27 cellular contexts compared by ENCODE assay signal in the genomic region with DNA sequence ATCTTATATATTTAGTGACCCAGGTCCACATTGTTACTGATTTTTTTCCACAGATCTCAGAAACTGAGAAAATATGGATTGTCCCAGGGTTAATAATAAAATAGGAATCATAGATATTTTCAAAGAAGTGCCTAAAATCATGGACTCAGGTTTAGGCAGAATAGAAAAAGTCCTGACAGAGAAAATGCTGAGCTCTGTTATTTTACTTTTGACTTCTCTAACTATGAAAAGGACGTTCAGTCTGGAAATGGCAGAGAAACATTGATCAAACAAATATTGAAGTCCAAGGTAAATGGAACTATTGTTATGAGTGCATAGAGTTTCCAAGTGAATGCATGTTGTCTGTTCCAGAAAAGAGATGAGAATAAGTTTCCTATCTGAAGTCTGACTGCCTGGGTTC.
DNase-seq lines count a peak whose midpoint lies in the region; ATAC-seq, FAIRE-seq and TF ChIP-seq lines count a peak whose summit lies in the region.
"Had no signal": no experiment of that assay in that cellular context is flagged by ENCODE, and none has a peak within 500 bp of the region (broad histone marks: within the 10 kb centered on the region; RNA-seq: fewer than 3 reads in every experiment).

No MANE protein-coding gene starts in this region.

- no peaks in the 10 kb centered on the region for H3K27me3 Mint-ChIP-seq in neural crest cell (ENCODE audit: low read depth)
- H3K27me3 Mint-ChIP-seq: CD4-positive, alpha-beta memory T cell; CD4-positive, CD25-positive, alpha-beta regulatory T cell had no signal

- no TSS peak for BruUV-seq in HepG2 (replicated peaks; lab: Mats Ljungman, UMichigan)
- BruUV-seq in K562 (replicated peaks; lab: Mats Ljungman, UMichigan): no TSS peak

- CTCF ChIA-PET in HepG2 (lab: Yijun Ruan, JAX; ENCODE audit: low intra/inter-chr PET ratio, low total read pairs): no interaction called here
- CTCF ChIA-PET in K562 (lab: Yijun Ruan, JAX; ENCODE audit: low intra/inter-chr PET ratio): no interaction called here

- H4K20me1 ChIP-seq in HepG2 (ENCODE audit: insufficient read depth, low read length) (no peaks in the 10 kb centered on the region), K562 (replicated peaks; ENCODE audit: control insufficient read depth, insufficient read depth, low read length) (no peaks in the 10 kb centered on the region)
- H4K20me1 ChIP-seq: BLaER1 had no signal

- H3K79me2 ChIP-seq in HepG2 (ENCODE audit: insufficient read depth, low read length) (no peaks in the 10 kb centered on the region), K562 (ENCODE audit: control insufficient read depth, insufficient read depth, low read length) (no peaks in the 10 kb centered on the region)

- H2AFZ ChIP-seq in HepG2 (ENCODE audit: low read length) (no peak overlapping the region), K562 (ENCODE audit: low read depth, low read length) (no peak overlapping the region)

- in situ Hi-C loops in HepG2 (cut with HindIII; ENCODE audit: extremely low pct_ligation_motif_present, low pct_unique_long_range_greater_than_20kb): no loop called here
- in situ Hi-C loops in K562 (cut with MboI): no loop called here

- whole genome bisulfite sequencing in HepG2 (ENCODE audit: low lambda C conversion rate): 14% methylated on average over 1 of the region's 1 CpG
- WGBS in right lobe of liver (ENCODE audit: insufficient coverage, low coverage, low lambda C conversion rate, missing lambda C conversion rate): 22% methylated on average over 1 of the region's 1 CpG
- WGBS in K562 (ENCODE audit: insufficient coverage, low coverage, missing lambda C conversion rate): 14% methylated on average over 1 of the region's 1 CpG

- H3K9ac ChIP-seq in HepG2 (ENCODE audit: insufficient read depth, low read depth, low read length): no peak overlapping the region
- no peak overlapping the region for H3K9ac ChIP-seq in K562 (ENCODE audit: insufficient read depth in 1 of 2, low read depth in 2 of 2, low read length in 2 of 2)
- H3K9ac ChIP-seq: BLaER1 had no signal

- H3K36me3 Mint-ChIP-seq in neural crest cell (ENCODE audit: low read depth): no peaks in the 10 kb centered on the region
- H3K36me3 Mint-ChIP-seq: CD14-positive monocyte; CD4-positive, alpha-beta memory T cell; CD4-positive, CD25-positive, alpha-beta regulatory T cell; CD8-positive, alpha-beta memory T cell had no signal

- no peaks in the 10 kb centered on the region for H3K9me3 Mint-ChIP-seq in neural crest cell
- H3K9me3 Mint-ChIP-seq: CD4-positive, alpha-beta memory T cell had no signal

- FAIRE-seq in HepG2 (lab: Jason Lieb, UNC) (no peak), K562 (lab: Jason Lieb, UNC) (no peak)
- FAIRE-seq: GM12878, GM12892, GM18507 had no signal

- ATAC-seq in HepG2 (no peak), right lobe of liver (no peak), K562 (no peak)
- ATAC-seq: GM12878 had no signal

- H3K36me3 ChIP-seq in HepG2 (replicated peaks in 1 of 2; ENCODE audit: control insufficient read depth in 1 of 2, insufficient read depth in 2 of 2, low read length in 2 of 2) (no peaks in the 10 kb centered on the region), right lobe of liver (no peaks in the 10 kb centered on the region), K562 (ENCODE audit: control insufficient read depth, insufficient read depth, low read length) (no peaks in the 10 kb centered on the region)
- H3K36me3 ChIP-seq: BE2C, BLaER1 had no signal

- TF ChIP-seq POLR2A in HepG2 (IDR thresholded peaks at IDR 0.05; ENCODE audit: insufficient read depth in 1 of 2, low read depth in 2 of 2, low read length in 2 of 2) (no peak), right lobe of liver (IDR thresholded peaks at IDR 0.05) (no peak), K562 (conservative IDR thresholded peaks at IDR 0.05) (no peak)

- no peak overlapping the region for H3K4me3 ChIP-seq in HepG2 (replicated peaks in 1 of 3; ENCODE audit: insufficient read depth in 1 of 3, low read depth in 2 of 3, low read length in 3 of 3)
- no peak overlapping the region for H3K4me3 ChIP-seq in right lobe of liver
- no peak overlapping the region for H3K4me3 ChIP-seq in K562
- H3K4me3 ChIP-seq: BLaER1, GM12878 had no signal

- H3K27ac ChIP-seq in HepG2 (ENCODE audit: extremely low read length, insufficient read depth, low read length) (no peak overlapping the region), right lobe of liver (no peak overlapping the region), K562 (ENCODE audit: extremely low read depth, low read depth, low read length) (no peak overlapping the region)
- H3K27ac ChIP-seq: 22Rv1, BLaER1 had no signal

- POLR2A ChIA-PET in HepG2 (lab: Yijun Ruan, JAX): no interaction called here
- POLR2A ChIA-PET in K562 (lab: Yijun Ruan, JAX): interaction anchor here (1.3 kb wide), 1 partner anchor 11 kb away, joined by 3 read pairs; no protein-coding TSS in a partner anchor

- H3K4me2 ChIP-seq in HepG2 (ENCODE audit: low read depth, low read length) (no peak overlapping the region), K562 (ENCODE audit: insufficient read depth, low read length) (no peak overlapping the region)
- H3K4me2 ChIP-seq: BLaER1 had no signal

- intact Hi-C loops in HepG2 (cut with micrococcal nuclease; ENCODE audit: unreplicated experiment): no loop called here
- intact Hi-C loops in right lobe of liver (cut with DNase I): no loop called here
- intact Hi-C loops in K562 (cut with micrococcal nuclease): loop anchor here (5.0 kb wide), 1 partner anchor 170 kb away; the partner anchor contains the start of gene ANKRD50

- H3K4me1 ChIP-seq in HepG2 (ENCODE audit: insufficient read depth, low read length) (peaks cover 26% of the 10 kb centered on the region), right lobe of liver (no peaks in the 10 kb centered on the region), K562 (replicated peaks in 1 of 2; ENCODE audit: control insufficient read depth in 2 of 2, insufficient read depth in 2 of 2, low read length in 2 of 2) (no peaks in the 10 kb centered on the region)
- H3K4me1 ChIP-seq: BE2C, BLaER1 had no signal

- H3K9me1 ChIP-seq in K562 (ENCODE audit: control insufficient read depth, insufficient read depth, low read length): no peaks in the 10 kb centered on the region

- H3K4me3 Mint-ChIP-seq in neural crest cell: no peak overlapping the region
- H3K4me3 Mint-ChIP-seq: CD14-positive monocyte; CD4-positive, alpha-beta memory T cell; CD4-positive, CD25-positive, alpha-beta regulatory T cell; CD8-positive, alpha-beta memory T cell had no signal

- TF ChIP-seq RAD21 in HepG2 (CRISPR knock-in tag; IDR thresholded peaks at IDR 0.05) (no peak), K562 (CRISPR knock-in tag; conservative IDR thresholded peaks at IDR 0.05 in 1 of 2, IDR thresholded peaks at IDR 0.05 in 1 of 2) (no peak)

- H3K27me3 ChIP-seq in HepG2 (ENCODE audit: control insufficient read depth in 1 of 2, insufficient read depth in 2 of 2, low read length in 2 of 2) (no peaks in the 10 kb centered on the region), right lobe of liver (no peaks in the 10 kb centered on the region), K562 (ENCODE audit: control insufficient read depth in 2 of 2, insufficient read depth in 2 of 2, low read length in 2 of 2) (no peaks in the 10 kb centered on the region)
- H3K27me3 ChIP-seq: BE2C, BLaER1 had no signal

- H3K4me1 Mint-ChIP-seq in neural crest cell: peaks cover 5% of the 10 kb centered on the region
- H3K4me1 Mint-ChIP-seq: CD14-positive monocyte; CD4-positive, alpha-beta memory T cell; CD4-positive, CD25-positive, alpha-beta regulatory T cell; CD8-positive, alpha-beta memory T cell had no signal

- DNase-seq in HepG2 (ENCODE audit: low spot score) (no peak), right lobe of liver (no peak), K562 (ENCODE audit: extremely low read depth in 1 of 4, low spot score in 3 of 4) (no peak), neural crest cell (ENCODE audit: low read depth, low spot score) (no peak), midbrain (lab: John Stamatoyannopoulos, UW) (no peak)
- no peak for DNase-seq in activated naive CD4-positive, alpha-beta T cell treated with anti-CD3 and anti-CD28 coated beads, Interleukin-2, amount 50 U/mL, for 16 hours
- DNase-seq in stimulated activated CD4-positive, alpha-beta T cell treated with anti-CD3 and anti-CD28 coated beads, Interleukin-2, amount 100 ng/mL, for 48 hours: no peak
- DNase-seq: ACHN; BE2C; C1 segment of cervical spinal cord; CD4-positive, alpha-beta memory T cell; CD4-positive, CD25-positive, alpha-beta regulatory T cell; CD8-positive, alpha-beta memory T cell; COR-L47; DMS 273 treated with DMSO at 0.1 percent for 48 hours; DMS153; DMS53; DMS79; DND-41; EL; GDM1 had no signal

- no peak for TF ChIP-seq EP300 in HepG2 (IDR thresholded peaks at IDR 0.05; ENCODE audit: low read depth in 2 of 2, low read length in 2 of 2)
- no peak for TF ChIP-seq EP300 in HepG2 (CRISPR knock-in tag; IDR thresholded peaks at IDR 0.05; ENCODE audit: borderline replicate concordance)
- no peak for TF ChIP-seq EP300 in K562 (IDR thresholded peaks at IDR 0.05; ENCODE audit: low read length)

- no peaks in the 10 kb centered on the region for H3K9me3 ChIP-seq in HepG2 (ENCODE audit: low read length)
- H3K9me3 ChIP-seq in right lobe of liver: no peaks in the 10 kb centered on the region
- H3K9me3 ChIP-seq in K562 (replicated peaks; ENCODE audit: control insufficient read depth, insufficient read depth, low read depth, low read length): no peaks in the 10 kb centered on the region
- H3K9me3 ChIP-seq: BE2C, BLaER1 had no signal

- peak overlapping the region; percentile 35 for H3K27ac Mint-ChIP-seq in neural crest cell (ENCODE audit: unreplicated experiment)
- H3K27ac Mint-ChIP-seq: CD14-positive monocyte; CD4-positive, alpha-beta memory T cell; CD4-positive, CD25-positive, alpha-beta regulatory T cell; CD8-positive, alpha-beta memory T cell had no signal

- no peak for TF ChIP-seq CTCF in HepG2 (CRISPR knock-in tag; IDR thresholded peaks at IDR 0.05)
- no peak for TF ChIP-seq CTCF in right lobe of liver (IDR thresholded peaks at IDR 0.05)
- no peak for TF ChIP-seq CTCF in K562 (IDR thresholded peaks at IDR 0.05 in 2 of 3, conservative IDR thresholded peaks at IDR 0.05 in 1 of 3; ENCODE audit: insufficient read depth in 2 of 3, low read depth in 1 of 3, low read length in 3 of 3)
- no peak for TF ChIP-seq CTCF in neural crest cell (conservative IDR thresholded peaks at IDR 0.05)

TF ChIP-seq in HepG2, 621 proteins besides CTCF, POLR2A, EP300 and RAD21 (continues in another document):
- TF ChIP-seq MAFK (conservative IDR thresholded peaks at IDR 0.05 in 1 of 2, IDR thresholded peaks at IDR 0.05 in 1 of 2; ENCODE audit: low read length in 2 of 2) (peak; percentile 54 to 79; a peak in 3 of 4 replicates), RELA (CRISPR knock-in tag; IDR thresholded peaks at IDR 0.05) (no peak)

TF ChIP-seq in K562, 482 proteins besides CTCF, POLR2A, EP300 and RAD21 (continues in another document):
- TF ChIP-seq BMI1 (IDR thresholded peaks at IDR 0.05; ENCODE audit: low read length): no peak
- TF ChIP-seq DACH1 (IDR thresholded peaks at IDR 0.05; ENCODE audit: partially characterized antibody): no peak
- TF ChIP-seq RBM39 (optimal IDR thresholded peaks at IDR 0.05; ENCODE audit: low read depth, low read length): no peak
- peak; percentile 64 for TF ChIP-seq ZNF316 (IDR thresholded peaks at IDR 0.05)

Comparison
In these comparisons a context has a peak if more than half of its experiments do, and no peak if none do; other contexts are left out.
1. Of the 241 proteins assayed by ChIP-seq in both HepG2 and K562: peak only in HepG2: MAFK; only in K562: none; in both: MAFF; in neither: 239.